In genomic region chr13:40145139-40145538, GRCh38 we compare ENCODE assay signal across 24 cellular contexts.
DNase-seq lines count a peak whose midpoint lies in the region; ATAC-seq and TF ChIP-seq lines count a peak whose summit lies in the region.
"Had no signal": no experiment of that assay in that cellular context is flagged by ENCODE, and none has a peak within 500 bp of the region (broad histone marks: within the 10 kb centered on the region; RNA-seq: fewer than 3 reads in every experiment).

No MANE protein-coding gene starts in this region.

- CTCF ChIA-PET in activated CD4-positive, alpha-beta memory T cell treated with anti-CD3 and anti-CD28 coated beads for 36 hours (lab: Charles Lee) = interaction anchor here (1.0 to 2.1 kb wide), 4 partner anchors 9 to 171 kb away, joined by 3 to 11 read pairs (median 4); no protein-coding TSS in a partner anchor
- CTCF ChIA-PET in activated CD4-positive, alpha-beta memory T cell treated with anti-CD3 and anti-CD28 coated beads, Interleukin-2, amount 10 ng/mL, durations not matched to agents 7 days and 5 days (lab: Charles Lee) = interaction anchor here (3.4 kb wide), 1 partner anchor 76 kb away, joined by 9 read pairs; no protein-coding TSS in a partner anchor

- no peaks in the 10 kb centered on the region for H3K9me3 Mint-ChIP-seq in activated CD4-positive, alpha-beta memory T cell treated with anti-CD3 and anti-CD28 coated beads for 36 hours
- no peaks in the 10 kb centered on the region for H3K9me3 Mint-ChIP-seq in activated CD4-positive, alpha-beta memory T cell treated with anti-CD3 and anti-CD28 coated beads, Interleukin-2, amount 10 ng/mL, durations not matched to agents 7 days and 5 days
- H3K9me3 Mint-ChIP-seq: activated naive CD4-positive, alpha-beta T cell treated with anti-CD3 and anti-CD28 coated beads, Interleukin-2, amount 50 U/mL, for 72 hours; dendritic cell treated with granulocyte-macrophage colony-stimulating factor and Interleukin-4, amounts not matched to agents 40 ng/mL and 50 ng/mL, for 4 days; IgD-negative memory B cell had no signal

- H3K9me3 ChIP-seq in T-helper 17 cell (ENCODE audit: control insufficient read depth, low read length, poor library complexity, severe bottlenecking) (no peaks in the 10 kb centered on the region), left lung (no peaks in the 10 kb centered on the region)
- H3K9me3 ChIP-seq: A549, BE2C, left ventricle myocardium inferior, upper lobe of left lung had no signal

- intact Hi-C loops in activated CD4-positive, alpha-beta memory T cell treated with anti-CD3 and anti-CD28 coated beads for 36 hours (cut with micrococcal nuclease) = loop anchor here (1.0 to 5.0 kb wide), 7 partner anchors 13 to 372 kb away; no protein-coding TSS in a partner anchor
- intact Hi-C loops in left lung (cut with DNase I) = no loop called here

- no peak overlapping the region for H3K27ac ChIP-seq in left lung
- H3K27ac ChIP-seq: A549, left ventricle myocardium inferior, upper lobe of left lung had no signal

- no peaks in the 10 kb centered on the region for H3K36me3 ChIP-seq in left lung
- H3K36me3 ChIP-seq: BE2C, left ventricle myocardium inferior, upper lobe of left lung had no signal

- peak overlapping the region; percentile 7 for H3K27ac Mint-ChIP-seq in activated CD4-positive, alpha-beta memory T cell treated with anti-CD3 and anti-CD28 coated beads for 36 hours
- no peak overlapping the region for H3K27ac Mint-ChIP-seq in activated CD4-positive, alpha-beta memory T cell treated with anti-CD3 and anti-CD28 coated beads, Interleukin-2, amount 10 ng/mL, durations not matched to agents 7 days and 5 days
- H3K27ac Mint-ChIP-seq in T-helper 17 cell = peak overlapping the region; percentile 83
- H3K27ac Mint-ChIP-seq: activated naive CD4-positive, alpha-beta T cell treated with anti-CD3 and anti-CD28 coated beads, Interleukin-2, amount 50 U/mL, for 72 hours; dendritic cell treated with granulocyte-macrophage colony-stimulating factor and Interleukin-4, amounts not matched to agents 40 ng/mL and 50 ng/mL, for 4 days; IgD-negative memory B cell had no signal

- ATAC-seq in T-helper 17 cell (no peak), GM21423 (IDR thresholded peaks at IDR 0.05; ENCODE audit: unreplicated experiment) (no peak), GM18868 (IDR thresholded peaks at IDR 0.05; ENCODE audit: unreplicated experiment) (no peak), left lung (no peak)
- ATAC-seq: A549; naive thymus-derived CD4-positive, alpha-beta T cell; SK-N-SH treated with all-trans-retinoic acid at 6 μM for 48 hours had no signal

- H3K4me3 ChIP-seq in left lung = no peak overlapping the region
- H3K4me3 ChIP-seq: A549, left ventricle myocardium inferior, upper lobe of left lung had no signal

- POLR2A ChIA-PET in activated CD4-positive, alpha-beta memory T cell treated with anti-CD3 and anti-CD28 coated beads for 36 hours (lab: Charles Lee) = interaction anchor here (1.0 to 1.3 kb wide), 2 partner anchors 43 to 61 kb away, joined by 4 to 8 read pairs; no protein-coding TSS in a partner anchor
- POLR2A ChIA-PET in activated CD4-positive, alpha-beta memory T cell treated with anti-CD3 and anti-CD28 coated beads, Interleukin-2, amount 10 ng/mL, durations not matched to agents 7 days and 5 days (lab: Charles Lee) = no interaction called here

- no peaks in the 10 kb centered on the region for H3K27me3 Mint-ChIP-seq in activated CD4-positive, alpha-beta memory T cell treated with anti-CD3 and anti-CD28 coated beads for 36 hours
- H3K27me3 Mint-ChIP-seq in activated CD4-positive, alpha-beta memory T cell treated with anti-CD3 and anti-CD28 coated beads, Interleukin-2, amount 10 ng/mL, durations not matched to agents 7 days and 5 days = peaks cover 2% of the 10 kb centered on the region
- no peaks in the 10 kb centered on the region for H3K27me3 Mint-ChIP-seq in T-helper 17 cell
- H3K27me3 Mint-ChIP-seq: naive thymus-derived CD4-positive, alpha-beta T cell had no signal

- no peak overlapping the region for H3K4me3 Mint-ChIP-seq in activated CD4-positive, alpha-beta memory T cell treated with anti-CD3 and anti-CD28 coated beads for 36 hours
- no peak overlapping the region for H3K4me3 Mint-ChIP-seq in activated CD4-positive, alpha-beta memory T cell treated with anti-CD3 and anti-CD28 coated beads, Interleukin-2, amount 10 ng/mL, durations not matched to agents 7 days and 5 days
- H3K4me3 Mint-ChIP-seq in T-helper 17 cell = no peak overlapping the region
- H3K4me3 Mint-ChIP-seq: dendritic cell treated with granulocyte-macrophage colony-stimulating factor and Interleukin-4, amounts not matched to agents 40 ng/mL and 50 ng/mL, for 4 days; IgD-negative memory B cell had no signal

- H3K4me1 ChIP-seq in left lung = no peaks in the 10 kb centered on the region
- H3K4me1 ChIP-seq: BE2C had no signal

- H3K4me1 Mint-ChIP-seq in activated CD4-positive, alpha-beta memory T cell treated with anti-CD3 and anti-CD28 coated beads for 36 hours (ENCODE audit: low read depth) = peaks cover 61% of the 10 kb centered on the region
- peaks cover 31% of the 10 kb centered on the region for H3K4me1 Mint-ChIP-seq in activated CD4-positive, alpha-beta memory T cell treated with anti-CD3 and anti-CD28 coated beads, Interleukin-2, amount 10 ng/mL, durations not matched to agents 7 days and 5 days
- H3K4me1 Mint-ChIP-seq in T-helper 17 cell = peaks cover 51% of the 10 kb centered on the region

- no peak for TF ChIP-seq CTCF in left lung (IDR thresholded peaks at IDR 0.05)

- no peaks in the 10 kb centered on the region for H3K27me3 ChIP-seq in left lung
- H3K27me3 ChIP-seq: BE2C, upper lobe of left lung had no signal

- H3K36me3 Mint-ChIP-seq in activated CD4-positive, alpha-beta memory T cell treated with anti-CD3 and anti-CD28 coated beads for 36 hours = no peaks in the 10 kb centered on the region
- no peaks in the 10 kb centered on the region for H3K36me3 Mint-ChIP-seq in activated CD4-positive, alpha-beta memory T cell treated with anti-CD3 and anti-CD28 coated beads, Interleukin-2, amount 10 ng/mL, durations not matched to agents 7 days and 5 days (ENCODE audit: low read depth)
- no peaks in the 10 kb centered on the region for H3K36me3 Mint-ChIP-seq in T-helper 17 cell (ENCODE audit: low read depth)

- DNase-seq in activated CD4-positive, alpha-beta memory T cell treated with anti-CD3 and anti-CD28 coated beads for 36 hours = peak; percentile 80
- no peak for DNase-seq in activated CD4-positive, alpha-beta memory T cell treated with anti-CD3 and anti-CD28 coated beads, Interleukin-2, amount 10 ng/mL, durations not matched to agents 7 days and 5 days
- DNase-seq in T-helper 17 cell (no peak), left lung (no peak)
- DNase-seq in activated T-helper 9 cell treated with anti-CD3 and anti-CD28 coated beads, Interleukin-2, amount 50 U/mL, for 16 hours (ENCODE audit: low read depth) = peak; percentile 34
- DNase-seq in stimulated activated CD4-positive, alpha-beta T cell treated with anti-CD3 and anti-CD28 coated beads, TNF-alpha, amount 100 ng/mL, for 48 hours (ENCODE audit: low read depth in 3 of 3) = peak in 2 of 3 donors; percentile 20 to 37
- DNase-seq: BE2C, caudate nucleus, COR-L47, GF-D8, hypothalamus, left ventricle myocardium inferior, NCI-H1092 treated with DMSO at 0.1 percent for 48 hours, NCI-H1930, nucleus accumbens, upper lobe of left lung had no signal

Comparison
In these comparisons a context has a peak if more than half of its experiments do, and no peak if none do; other contexts are left out.
1. DNase-seq: peak in activated CD4-positive, alpha-beta memory T cell treated with anti-CD3 and anti-CD28 coated beads for 36 hours (single experiment), activated T-helper 9 cell treated with anti-CD3 and anti-CD28 coated beads, Interleukin-2, amount 50 U/mL, for 16 hours (single experiment) and stimulated activated CD4-positive, alpha-beta T cell treated with anti-CD3 and anti-CD28 coated beads, TNF-alpha, amount 100 ng/mL, for 48 hours (2 of 3); none in activated CD4-positive, alpha-beta memory T cell treated with anti-CD3 and anti-CD28 coated beads, Interleukin-2, amount 10 ng/mL, durations not matched to agents 7 days and 5 days (single experiment), T-helper 17 cell (0 of 3) and left lung (0 of 2).